In genomic region chr18:50117876-50118275, GRCh38 we compare ENCODE assay signal across 31 cellular contexts.
A peak's percentile ranks its signal among the peaks of the same experiment; 100 is the strongest.
DNase-seq lines count a peak whose midpoint lies in the region; ATAC-seq and TF ChIP-seq lines count a peak whose summit lies in the region.
"Had no signal": no experiment of that assay in that cellular context is flagged by ENCODE, and none has a peak within 500 bp of the region (broad histone marks: within the 10 kb centered on the region; RNA-seq: fewer than 3 reads in every experiment).

No MANE protein-coding gene starts in this region.

- no peak for TF ChIP-seq POLR2A in upper lobe of left lung (IDR thresholded peaks at IDR 0.05)

- no peak overlapping the region for H3K27ac ChIP-seq in upper lobe of left lung
- H3K27ac ChIP-seq: HL-60, parathyroid adenoma, testis, vagina had no signal

- 72 to 76% methylated on average over 3 of the region's 3 CpGs for WGBS in upper lobe of left lung, 2 donors

- H3K4me1 Mint-ChIP-seq in activated T-cell treated with anti-CD3 and anti-CD28 coated beads, Interleukin-2, amount 50 U/mL, for 24 hours (ENCODE audit: low read depth), result no peaks in the 10 kb centered on the region
- H3K4me1 Mint-ChIP-seq: B cell; CD8-positive, alpha-beta memory T cell had no signal

- H3K27ac Mint-ChIP-seq in activated T-cell treated with anti-CD3 and anti-CD28 coated beads, Interleukin-2, amount 50 U/mL, for 24 hours, result no peak overlapping the region
- H3K27ac Mint-ChIP-seq: B cell; CD8-positive, alpha-beta memory T cell had no signal

- H3K9me3 ChIP-seq in upper lobe of left lung, result no peaks in the 10 kb centered on the region
- H3K9me3 ChIP-seq: testis, vagina had no signal

- TF ChIP-seq EP300 in upper lobe of left lung (IDR thresholded peaks at IDR 0.05), result no peak

- no peaks in the 10 kb centered on the region for H3K36me3 Mint-ChIP-seq in activated T-cell treated with anti-CD3 and anti-CD28 coated beads, Interleukin-2, amount 50 U/mL, for 24 hours (ENCODE audit: low read depth)
- H3K36me3 Mint-ChIP-seq: CD8-positive, alpha-beta memory T cell had no signal

- no peak for TF ChIP-seq CTCF in upper lobe of left lung (IDR thresholded peaks at IDR 0.05)

- peaks cover 34% of the 10 kb centered on the region for H3K27me3 Mint-ChIP-seq in activated T-cell treated with anti-CD3 and anti-CD28 coated beads, Interleukin-2, amount 50 U/mL, for 24 hours

- no peaks in the 10 kb centered on the region for H3K27me3 ChIP-seq in upper lobe of left lung
- H3K27me3 ChIP-seq: testis, vagina had no signal

- no peaks in the 10 kb centered on the region for H3K36me3 ChIP-seq in upper lobe of left lung
- H3K36me3 ChIP-seq: vagina had no signal

- no peaks in the 10 kb centered on the region for H3K9me3 Mint-ChIP-seq in activated T-cell treated with anti-CD3 and anti-CD28 coated beads, Interleukin-2, amount 50 U/mL, for 24 hours
- H3K9me3 Mint-ChIP-seq: CD8-positive, alpha-beta memory T cell had no signal

- H3K4me3 ChIP-seq in upper lobe of left lung, result no peak overlapping the region
- H3K4me3 ChIP-seq: testis, vagina had no signal

- H3K4me1 ChIP-seq in upper lobe of left lung, result peaks cover 3 to 11% (median 4%) of the 10 kb centered on the region in 4 donors
- H3K4me1 ChIP-seq: testis, vagina had no signal

- no peak overlapping the region for H3K4me3 Mint-ChIP-seq in activated T-cell treated with anti-CD3 and anti-CD28 coated beads, Interleukin-2, amount 50 U/mL, for 24 hours
- H3K4me3 Mint-ChIP-seq: B cell; CD8-positive, alpha-beta memory T cell had no signal

- DNase-seq in COLO668 (lab: John Stamatoyannopoulos, UW; ENCODE audit: unreplicated experiment) (peak; percentile 26), DMS79 treated with DMSO at 0.1 percent for 48 hours (lab: John Stamatoyannopoulos, UW) (peak; percentile 72), NCI-H460 (ENCODE audit: extremely low read depth, low read depth) (peak; percentile 75), kidney tubule cell (ENCODE audit: low spot score) (peak; percentile 33), superior temporal gyrus (ENCODE audit: extremely low spot score) (no peak), upper lobe of left lung (no peak)
- no peak for DNase-seq in activated T-cell treated with anti-CD3 and anti-CD28 coated beads, Interleukin-2, amount 50 U/mL, for 24 hours
- DNase-seq: activated CD4-positive, alpha-beta T cell treated with anti-CD3 and anti-CD28 coated beads, Interleukin-2, amount 50 U/mL, for 48 hours; activated naive CD4-positive, alpha-beta T cell; CD8-positive, alpha-beta memory T cell; central memory CD4-positive, alpha-beta T cell; cortex of kidney; DND-41; effector memory CD4-positive, alpha-beta T cell; erythroblast; KBM-7; mesenchymal stem cell; NCI-H446; right cardiac atrium; SHP77; stimulated activated CD4-positive, alpha-beta T cell treated with anti-CD3 and anti-CD28 coated beads, Interleukin-1b, Interleukin-23, amount 100 ng/mL, for 48 hours; stimulated activated naive CD8-positive, alpha-beta T cell treated with anti-CD3 and anti-CD28 coated beads, Interleukin-15, Interleukin-2, amounts not matched to agents 100 U/mL and 50 U/mL, for 24 hours; testis had no signal

- ATAC-seq in HG03469 (IDR thresholded peaks at IDR 0.05; ENCODE audit: unreplicated experiment) (no peak), upper lobe of left lung (ENCODE audit: low FRiP score in 2 of 2) (no peak)
- ATAC-seq: activated CD4-positive, CD25-positive, alpha-beta regulatory T cell treated with anti-CD3 and anti-CD28 coated beads, Interleukin-2, amount 50 U/mL, for 24 hours; left lobe of liver; Panc1; right cardiac atrium; stimulated activated naive CD8-positive, alpha-beta T cell treated with anti-CD3 and anti-CD28 coated beads, Interleukin-15, Interleukin-2, amounts not matched to agents 100 U/mL and 50 U/mL, for 24 hours had no signal

Comparison
In these comparisons a context has a peak if more than half of its experiments do, and no peak if none do; other contexts are left out.
1. DNase-seq: peak in COLO668 (single experiment), DMS79 treated with DMSO at 0.1 percent for 48 hours (single experiment), NCI-H460 (single experiment) and kidney tubule cell (single experiment); none in superior temporal gyrus (single experiment), upper lobe of left lung (0 of 2) and activated T-cell treated with anti-CD3 and anti-CD28 coated beads, Interleukin-2, amount 50 U/mL, for 24 hours (single experiment).